8 cellular contexts compared by ENCODE assay signal in the genomic region with DNA sequence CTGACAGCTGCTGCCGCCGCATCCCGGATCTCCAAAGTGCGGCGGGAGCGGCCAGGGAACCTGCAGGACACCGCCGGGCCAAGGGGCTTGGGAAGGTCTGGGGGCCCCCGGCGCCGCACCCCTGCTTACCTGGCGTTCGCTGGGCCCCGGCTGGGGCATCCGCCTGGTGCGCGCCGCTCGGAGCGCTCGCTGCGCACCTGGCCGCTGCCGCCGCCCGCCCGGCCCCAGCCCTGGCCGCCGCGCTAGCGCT. TPM values are rescaled to one million over a fixed set of nuclear protein-coding genes. Genes with fewer than 3 reads are reported as not detected.
DNase-seq lines count a peak whose midpoint lies in the region; ATAC-seq and TF ChIP-seq lines count a peak whose summit lies in the region.

No MANE protein-coding gene starts in this region.

- intact Hi-C loops in gastrocnemius medialis (cut with DNase I; ENCODE audit: low total_unique reads) = loop anchor here (5.0 kb wide), 2 partner anchors 90 to 180 kb away; a partner anchor contains a TSS
- intact Hi-C loops in natural killer cell (cut with micrococcal nuclease) = no loop called here

- ATAC-seq in GM18517 (IDR thresholded peaks at IDR 0.05; ENCODE audit: unreplicated experiment) = peak; percentile 53
- no peak for ATAC-seq in gastrocnemius medialis
- no peak for ATAC-seq in natural killer cell

- H3K4me1 Mint-ChIP-seq in natural killer cell = peaks cover 0 to 12% of the 10 kb centered on the region in 2 donors

- TF ChIP-seq CTCF in LNCaP clone FGC (IDR thresholded peaks at IDR 0.05; ENCODE audit: control insufficient read depth, extremely low read depth, insufficient read depth) = no peak
- TF ChIP-seq CTCF in fibroblast of pulmonary artery (IDR thresholded peaks at IDR 0.05; ENCODE audit: low read length, missing control alignments) = no peak
- TF ChIP-seq CTCF in gastrocnemius medialis (IDR thresholded peaks at IDR 0.05 in 4 of 5, conservative IDR thresholded peaks at IDR 0.05 in 1 of 5) = no peak
- TF ChIP-seq CTCF in GM10266 (IDR thresholded peaks at IDR 0.05; ENCODE audit: control insufficient read depth, insufficient read depth, low read depth, missing control alignments) = no peak
- TF ChIP-seq CTCF in natural killer cell (IDR thresholded peaks at IDR 0.05) = no peak

- H3K27ac ChIP-seq in gastrocnemius medialis = peak overlapping the region; percentile 66 to 85 (median 83)

- H3K9me3 Mint-ChIP-seq in natural killer cell = no peaks in the 10 kb centered on the region

- DNase-seq in LNCaP clone FGC (ENCODE audit: low read depth) = no peak
- no peak for DNase-seq in fibroblast of pulmonary artery (ENCODE audit: low read depth)
- no peak for DNase-seq in gastrocnemius medialis
- DNase-seq in activated CD4-positive, CD25-positive, alpha-beta regulatory T cell treated with anti-CD3 and anti-CD28 coated beads, Interleukin-2, amount 50 U/mL, for 72 hours = no peak
- DNase-seq in middle frontal gyrus (ENCODE audit: extremely low spot score, low spot score) = no peak
- DNase-seq in GM10266 (ENCODE audit: extremely low spot score) = no peak
- no peak for DNase-seq in natural killer cell

- in situ Hi-C loops in gastrocnemius medialis (cut with MboI; ENCODE audit: low sequenced_read_pairs in 4 of 4) = loop anchor here in 1 of 4 donors (25.0 kb wide), 1 partner anchor 165 kb away; no protein-coding TSS in a partner anchor

- H3K36me3 Mint-ChIP-seq in natural killer cell = no peaks in the 10 kb centered on the region

- no peak overlapping the region for H3K27ac Mint-ChIP-seq in natural killer cell

- peak overlapping the region; percentile 98 for H3K4me3 ChIP-seq in LNCaP clone FGC (ENCODE audit: low read depth, low read length)
- peak overlapping the region; percentile 74 for H3K4me3 ChIP-seq in fibroblast of pulmonary artery (replicated peaks; ENCODE audit: low read depth, low read length)
- H3K4me3 ChIP-seq in gastrocnemius medialis = peak overlapping the region; percentile 65 to 80 (median 72)

- H3K27me3 ChIP-seq in gastrocnemius medialis = no peaks in the 10 kb centered on the region

- no peak for TF ChIP-seq POLR2A in gastrocnemius medialis (IDR thresholded peaks at IDR 0.05)

- no peak overlapping the region for H3K4me3 Mint-ChIP-seq in natural killer cell

- peaks cover 10 to 38% of the 10 kb centered on the region in 2 donors for H3K4me1 ChIP-seq in gastrocnemius medialis

- no peaks in the 10 kb centered on the region for H3K9me3 ChIP-seq in gastrocnemius medialis

- no peaks in the 10 kb centered on the region for H3K36me3 ChIP-seq in gastrocnemius medialis

- peaks cover 32 to 38% of the 10 kb centered on the region in 2 donors for H3K27me3 Mint-ChIP-seq in natural killer cell (ENCODE audit: low read depth in 2 of 2)

RNA-seq across cellular contexts. Expression of a gene that starts 0.3 kb away (rescaled TPM):
- 1 to 10 TPM; 1.6 to 4.2 (median 2.6) TPM for total RNA-seq in gastrocnemius medialis
- total RNA-seq in natural killer cell = not detected
